Comparison of ENCODE assay signal across 17 cellular contexts in genomic region chr12:28248555-28249127, GRCh38. TPM values are rescaled to one million over a fixed set of nuclear protein-coding genes. Genes with fewer than 3 reads are reported as not detected.
DNase-seq lines count a peak whose midpoint lies in the region; ATAC-seq and TF ChIP-seq lines count a peak whose summit lies in the region.
"Had no signal": no experiment of that assay in that cellular context is flagged by ENCODE, and none has a peak within 500 bp of the region (broad histone marks: within the 10 kb centered on the region; RNA-seq: fewer than 3 reads in every experiment).

No MANE protein-coding gene starts in this region.

- H3K4me3 ChIP-seq in CD8-positive, alpha-beta T cell (ENCODE audit: low read depth, low read length), result no peak overlapping the region
- no peak overlapping the region for H3K4me3 ChIP-seq in hepatocyte

- no peak overlapping the region for H3K4me2 ChIP-seq in hepatocyte

- peaks cover 35% of the 10 kb centered on the region for H3K4me1 ChIP-seq in CD8-positive, alpha-beta T cell (ENCODE audit: insufficient read depth, low read length)
- no peaks in the 10 kb centered on the region for H3K4me1 ChIP-seq in hepatocyte (ENCODE audit: insufficient read depth)

- H3K4me3 Mint-ChIP-seq in CD8-positive, alpha-beta T cell, result no peak overlapping the region
- H3K4me3 Mint-ChIP-seq in T-cell (peak overlapping the region in 2 of 3 donors; percentile 1 to 3), memory B cell (no peak overlapping the region)
- H3K4me3 Mint-ChIP-seq: activated T-cell treated with anti-CD3 and anti-CD28 coated beads, Interleukin-2, amount 50 U/mL, for 4 hours had no signal

- peaks cover 71% of the 10 kb centered on the region for H3K4me1 Mint-ChIP-seq in CD8-positive, alpha-beta T cell (ENCODE audit: low read depth)
- H3K4me1 Mint-ChIP-seq in T-cell (peaks cover 72 to 76% (median 75%) of the 10 kb centered on the region in 3 donors), memory B cell (peaks cover 46% of the 10 kb centered on the region)

- ATAC-seq in CD8-positive, alpha-beta T cell, result no peak
- ATAC-seq in GM21367 (IDR thresholded peaks at IDR 0.05; ENCODE audit: unreplicated experiment), result peak; percentile 39
- no peak for ATAC-seq in T-cell (replicated peaks in 1 of 4)
- peak; percentile 37 for ATAC-seq in memory B cell (ENCODE audit: low read depth)
- no peak for ATAC-seq in left lobe of liver
- ATAC-seq: activated T-cell treated with anti-CD3 and anti-CD28 coated beads, Interleukin-2, amount 50 U/mL, for 4 hours had no signal

- no peaks in the 10 kb centered on the region for H3K9me3 Mint-ChIP-seq in CD8-positive, alpha-beta T cell
- no peaks in the 10 kb centered on the region for H3K9me3 Mint-ChIP-seq in T-cell
- H3K9me3 Mint-ChIP-seq in memory B cell, result no peaks in the 10 kb centered on the region

- H3K27ac ChIP-seq in CD8-positive, alpha-beta T cell (ENCODE audit: low read depth, low read length), result no peak overlapping the region
- no peak overlapping the region for H3K27ac ChIP-seq in hepatocyte

- peaks cover 4% of the 10 kb centered on the region for H3K79me2 ChIP-seq in hepatocyte

- H3K36me3 ChIP-seq in CD8-positive, alpha-beta T cell (ENCODE audit: insufficient read depth, low read length), result no peaks in the 10 kb centered on the region
- H3K36me3 ChIP-seq in hepatocyte (replicated peaks; ENCODE audit: insufficient read depth, low read depth), result no peaks in the 10 kb centered on the region

- no peak for DNase-seq in CD8-positive, alpha-beta T cell
- DNase-seq in T-cell (no peak), memory B cell (ENCODE audit: low spot score in 2 of 2) (no peak), hepatocyte (ENCODE audit: low spot score) (no peak), left lobe of liver (ENCODE audit: low spot score) (no peak), amniotic stem cell (lab: John Stamatoyannopoulos, UW) (no peak), iPS-NIHi11 (ENCODE audit: low spot score) (no peak)
- DNase-seq: activated T-cell treated with anti-CD3 and anti-CD28 coated beads, Interleukin-2, amount 50 U/mL, for 4 hours; C1 segment of cervical spinal cord; erythroblast; mesenchymal stem cell; NCI-H1092 treated with DMSO at 0.1 percent for 48 hours; NCI-H748 treated with DMSO at 0.1 percent for 48 hours; SHP77 treated with DMSO at 0.1 percent for 48 hours; stimulated activated CD4-positive, alpha-beta T cell treated with anti-CD3 and anti-CD28 coated beads, Interleukin-2, amount 100 ng/mL, for 24 hours; stimulated activated naive CD4-positive, alpha-beta T cell treated with Interleukin-2 at 50 U/mL for 16 hours had no signal

- H2AFZ ChIP-seq in hepatocyte, result no peak overlapping the region

- no peaks in the 10 kb centered on the region for H3K27me3 Mint-ChIP-seq in CD8-positive, alpha-beta T cell (ENCODE audit: low read depth)
- H3K27me3 Mint-ChIP-seq in T-cell (no peaks in the 10 kb centered on the region), memory B cell (no peaks in the 10 kb centered on the region)

- H3K9me3 ChIP-seq in CD8-positive, alpha-beta T cell (ENCODE audit: low read length), result no peaks in the 10 kb centered on the region
- no peaks in the 10 kb centered on the region for H3K9me3 ChIP-seq in hepatocyte (ENCODE audit: low read depth)

- H4K20me1 ChIP-seq in hepatocyte (ENCODE audit: insufficient read depth, poor library complexity, severe bottlenecking), result no peaks in the 10 kb centered on the region

- POLR2A ChIA-PET in CD8-positive, alpha-beta T cell (lab: Charles Lee), result interaction anchor here (1.1 to 1.5 kb wide), 3 partner anchors 14 to 58 kb away, joined by 3 to 5 read pairs (median 4); partner anchors contain the start of gene CCDC91
- POLR2A ChIA-PET in T-cell (lab: Charles Lee), result interaction anchor here (0.7 to 1.1 kb wide), 4 partner anchors 9 to 57 kb away, joined by 3 to 7 read pairs (median 3); no protein-coding TSS in a partner anchor

- H3K27me3 ChIP-seq in CD8-positive, alpha-beta T cell (ENCODE audit: insufficient read depth, low read length), result no peaks in the 10 kb centered on the region
- no peaks in the 10 kb centered on the region for H3K27me3 ChIP-seq in hepatocyte

- intact Hi-C loops in CD8-positive, alpha-beta T cell (cut with DNase I, micrococcal nuclease), result no loop called here

- H3K36me3 Mint-ChIP-seq in CD8-positive, alpha-beta T cell, result no peaks in the 10 kb centered on the region
- peaks cover 5% of the 10 kb centered on the region for H3K36me3 Mint-ChIP-seq in T-cell
- H3K36me3 Mint-ChIP-seq in memory B cell, result peaks cover 3% of the 10 kb centered on the region

- no peak for TF ChIP-seq CTCF in CD8-positive, alpha-beta T cell (IDR thresholded peaks at IDR 0.05)
- TF ChIP-seq CTCF in hepatocyte (IDR thresholded peaks at IDR 0.05; ENCODE audit: poor library complexity), result no peak

- CTCF ChIA-PET in CD8-positive, alpha-beta T cell (lab: Charles Lee), result no interaction called here
- CTCF ChIA-PET in T-cell (lab: Charles Lee), result no interaction called here

- peak overlapping the region; percentile 80 for H3K27ac Mint-ChIP-seq in CD8-positive, alpha-beta T cell
- H3K27ac Mint-ChIP-seq in T-cell (peak overlapping the region; percentile 75 to 81), memory B cell (peak overlapping the region; percentile 5)

- H3K9me2 ChIP-seq in hepatocyte (replicated peaks; ENCODE audit: insufficient read depth), result no peaks in the 10 kb centered on the region

RNA-seq across cellular contexts. Expression of gene CCDC91, which starts 58.4 kb away (rescaled TPM):
- 10 to 100 TPM; 54.3 to 63.1 TPM for total RNA-seq in CD8-positive, alpha-beta T cell
- total RNA-seq in T-cell (10 to 100 TPM; 65.7 to 73.0 (median 68.7) TPM), hepatocyte (14.2 and 22.2 TPM in 2 replicates), left lobe of liver (11.9 TPM)
- polyA plus RNA-seq in hepatocyte, result 13.5 and 15.1 TPM in 2 replicates

Comparison
In these comparisons a context has a peak if more than half of its experiments do, and no peak if none do; other contexts are left out.
1. ATAC-seq: peak in GM21367 (single experiment) and memory B cell (single experiment); none in CD8-positive, alpha-beta T cell (single experiment), T-cell (0 of 4) and left lobe of liver (single experiment).
2. H3K27ac Mint-ChIP-seq: peak in every context shown above with its lines; median percentile 80 in CD8-positive, alpha-beta T cell; 78 in T-cell; 5 in memory B cell.
3. H3K4me3 Mint-ChIP-seq: peak in T-cell (2 of 3); none in CD8-positive, alpha-beta T cell (single experiment) and memory B cell (single experiment).